In genomic region chr5:150801117-150801927, GRCh38 we compare ENCODE assay signal across 9 cellular contexts. TPM values are rescaled to one million over a fixed set of nuclear protein-coding genes. Genes with fewer than 3 reads are reported as not detected.
DNase-seq lines count a peak whose midpoint lies in the region; ATAC-seq and TF ChIP-seq lines count a peak whose summit lies in the region.
"Had no signal": no experiment of that assay in that cellular context is flagged by ENCODE, and none has a peak within 500 bp of the region (broad histone marks: within the 10 kb centered on the region; RNA-seq: fewer than 3 reads in every experiment).

No MANE protein-coding gene starts in this region.

- H4K20me1 ChIP-seq in hepatocyte (ENCODE audit: insufficient read depth, poor library complexity, severe bottlenecking), result no peaks in the 10 kb centered on the region

- peak; percentile 57 for DNase-seq in D341Med (ENCODE audit: low spot score)
- no peak for DNase-seq in GM20000 (ENCODE audit: low spot score)
- DNase-seq in NCI-H2227 (lab: John Stamatoyannopoulos, UW; ENCODE audit: unreplicated experiment), result peak; percentile 47
- peak; percentile 63 for DNase-seq in astrocyte of the cerebellum (ENCODE audit: low read depth)
- peak; percentile 83 for DNase-seq in hepatocyte (ENCODE audit: low spot score)
- no peak for DNase-seq in left lobe of liver (ENCODE audit: low spot score)

- ATAC-seq in GM21360 (IDR thresholded peaks at IDR 0.05; ENCODE audit: unreplicated experiment) (no peak), left lobe of liver (no peak)

- H3K9me2 ChIP-seq in hepatocyte (replicated peaks; ENCODE audit: insufficient read depth), result no peaks in the 10 kb centered on the region

- in situ Hi-C loops in astrocyte of the cerebellum (cut with HindIII; ENCODE audit: low sequenced_read_pairs), result no loop called here

- H3K9me3 ChIP-seq in hepatocyte (ENCODE audit: low read depth), result no peaks in the 10 kb centered on the region

- no peaks in the 10 kb centered on the region for H3K36me3 ChIP-seq in hepatocyte (replicated peaks; ENCODE audit: insufficient read depth, low read depth)
- no peaks in the 10 kb centered on the region for H3K36me3 ChIP-seq in rectal smooth muscle tissue (ENCODE audit: control insufficient read depth, insufficient read depth, low read length)

- H3K27me3 ChIP-seq in hepatocyte (no peaks in the 10 kb centered on the region), rectal smooth muscle tissue (ENCODE audit: control insufficient read depth, insufficient read depth, low read length) (no peaks in the 10 kb centered on the region)

- peak overlapping the region; percentile 77 for H3K4me2 ChIP-seq in hepatocyte

- H2AFZ ChIP-seq in hepatocyte, result peak overlapping the region; percentile 83

- peak; percentile 26 for TF ChIP-seq CTCF in GM20000 (IDR thresholded peaks at IDR 0.05; ENCODE audit: extremely low read depth, missing control alignments)
- TF ChIP-seq CTCF in astrocyte of the cerebellum (IDR thresholded peaks at IDR 0.05; ENCODE audit: low read depth, low read length, missing control alignments), result peak; percentile 52
- TF ChIP-seq CTCF in hepatocyte (IDR thresholded peaks at IDR 0.05; ENCODE audit: poor library complexity), result peak; percentile 61

- H3K79me2 ChIP-seq in hepatocyte, result no peaks in the 10 kb centered on the region

- H3K4me1 ChIP-seq in hepatocyte (ENCODE audit: insufficient read depth) (no peaks in the 10 kb centered on the region), rectal smooth muscle tissue (ENCODE audit: control insufficient read depth, insufficient read depth, low read length) (no peaks in the 10 kb centered on the region)

- WGBS in hepatocyte (ENCODE audit: low lambda C conversion rate, missing lambda C conversion rate), result 5% methylated on average over 15 of the region's 15 CpGs

- peak overlapping the region; percentile 76 for H3K27ac ChIP-seq in hepatocyte
- no peak overlapping the region for H3K27ac ChIP-seq in rectal smooth muscle tissue (ENCODE audit: low read depth, low read length)

- peak overlapping the region; percentile 14 for H3K4me3 ChIP-seq in astrocyte of the cerebellum (ENCODE audit: low read depth, low read length)
- peak overlapping the region; percentile 44 for H3K4me3 ChIP-seq in hepatocyte
- H3K4me3 ChIP-seq in rectal smooth muscle tissue (ENCODE audit: low read length), result peak overlapping the region; percentile 42

- H3K9ac ChIP-seq in rectal smooth muscle tissue (ENCODE audit: low read length), result no peak overlapping the region

RNA-seq across cellular contexts. Expression of gene SMIM3, which starts 22.8 kb away (rescaled TPM):
- 47.7 and 52.2 TPM in 2 replicates for total RNA-seq in hepatocyte
- polyA plus RNA-seq in hepatocyte, result 44.2 and 45.5 TPM in 2 replicates
- total RNA-seq in left lobe of liver, result 3.6 TPM

RNA-seq across cellular contexts. Expression of gene DCTN4, which starts 42.5 kb away (rescaled TPM):
- total RNA-seq in hepatocyte (50.0 and 63.9 TPM in 2 replicates), left lobe of liver (23.1 TPM)
- 18.3 and 22.9 TPM in 2 replicates for polyA plus RNA-seq in hepatocyte

RNA-seq across cellular contexts. Expression of gene IRGM, which starts 45.0 kb away (rescaled TPM):
- total RNA-seq in hepatocyte (not detected in 2 replicates), left lobe of liver (not detected)
- not detected in 2 replicates for polyA plus RNA-seq in hepatocyte
- total RNA-seq: temporal lobe had no signal

Comparison
In these comparisons a context has a peak if more than half of its experiments do, and no peak if none do; other contexts are left out.
1. DNase-seq: peak in D341Med (single experiment), NCI-H2227 (single experiment), astrocyte of the cerebellum (single experiment) and hepatocyte (single experiment); none in GM20000 (single experiment) and left lobe of liver (single experiment).
2. RNA of gene SMIM3, which starts 22.8 kb away (total RNA-seq): 47.7 to 52.2 TPM in hepatocyte; 3.6 TPM in left lobe of liver (single experiment); every median in the first group is over 10 times any median in the second.
3. Peak in every context shown above with its lines, with median percentiles within 50 percentile points of each other: CTCF ChIP-seq and H3K4me3 ChIP-seq.